In genomic region chr6:3456794-3457709, GRCh38 we compare ENCODE assay signal across 8 cellular contexts. TPM values are rescaled to one million over a fixed set of nuclear protein-coding genes. Genes with fewer than 3 reads are reported as not detected.
DNase-seq lines count a peak whose midpoint lies in the region; ATAC-seq and TF ChIP-seq lines count a peak whose summit lies in the region.

A gene with protein sequence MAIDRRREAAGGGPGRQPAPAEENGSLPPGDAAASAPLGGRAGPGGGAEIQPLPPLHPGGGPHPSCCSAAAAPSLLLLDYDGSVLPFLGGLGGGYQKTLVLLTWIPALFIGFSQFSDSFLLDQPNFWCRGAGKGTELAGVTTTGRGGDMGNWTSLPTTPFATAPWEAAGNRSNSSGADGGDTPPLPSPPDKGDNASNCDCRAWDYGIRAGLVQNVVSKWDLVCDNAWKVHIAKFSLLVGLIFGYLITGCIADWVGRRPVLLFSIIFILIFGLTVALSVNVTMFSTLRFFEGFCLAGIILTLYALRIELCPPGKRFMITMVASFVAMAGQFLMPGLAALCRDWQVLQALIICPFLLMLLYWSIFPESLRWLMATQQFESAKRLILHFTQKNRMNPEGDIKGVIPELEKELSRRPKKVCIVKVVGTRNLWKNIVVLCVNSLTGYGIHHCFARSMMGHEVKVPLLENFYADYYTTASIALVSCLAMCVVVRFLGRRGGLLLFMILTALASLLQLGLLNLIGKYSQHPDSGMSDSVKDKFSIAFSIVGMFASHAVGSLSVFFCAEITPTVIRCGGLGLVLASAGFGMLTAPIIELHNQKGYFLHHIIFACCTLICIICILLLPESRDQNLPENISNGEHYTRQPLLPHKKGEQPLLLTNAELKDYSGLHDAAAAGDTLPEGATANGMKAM (minus strand): TSS chr6:3457050. CDS start chr6:3456559, 491 bp downstream.

- no peak for DNase-seq in BJ (ENCODE audit: low read depth)
- peak; percentile 15 for DNase-seq in NCI-H2107 treated with DMSO at 0.1 percent for 48 hours (lab: John Stamatoyannopoulos, UW; ENCODE audit: unreplicated experiment)
- DNase-seq in activated CD4-positive, alpha-beta T cell treated with anti-CD3 and anti-CD28 coated beads for 48 hours: peak; percentile 73
- DNase-seq in dermis blood vessel endothelial cell: peak; percentile 62
- peak; percentile 34 to 92 for DNase-seq in lower leg skin (ENCODE audit: low spot score in 2 of 2)
- DNase-seq in stimulated activated CD4-positive, alpha-beta T cell treated with anti-CD3 and anti-CD28 coated beads, Interleukin-4, amount 100 ng/mL, for 4 hours: peak; percentile 71 to 79

- intact Hi-C loops in lower leg skin (cut with DNase I; ENCODE audit: low total_unique reads): loop anchor here (10.0 kb wide), 2 partner anchors 172 to 278 kb away; no protein-coding TSS in a partner anchor

- CTCF ChIA-PET in BJ (lab: Yijun Ruan, JAX): interaction anchor here (0.6 to 5.9 kb wide), 4 partner anchors 10 to 15 kb away, joined by 3 to 28 read pairs (median 4); no protein-coding TSS in a partner anchor

- WGBS in lower leg skin, 2 donors: 1% methylated on average over 52 to 65 of the region's 116 CpGs

- no peak for TF ChIP-seq POLR2A in lower leg skin (IDR thresholded peaks at IDR 0.05)

- TF ChIP-seq CTCF in BJ (IDR thresholded peaks at IDR 0.05; ENCODE audit: insufficient read depth, low read depth, low read length) (0 out of 2 replicates have a peak, but pooled peaks have one; percentile 11), lower leg skin (IDR thresholded peaks at IDR 0.05) (no peak)

- H3K27me3 ChIP-seq in BJ (ENCODE audit: control insufficient read depth, insufficient read depth, low read length): peaks cover 23% of the 10 kb centered on the region

- peak; percentile 65 for ATAC-seq in GM19463 (IDR thresholded peaks at IDR 0.05; ENCODE audit: unreplicated experiment)
- ATAC-seq in GM19452 (IDR thresholded peaks at IDR 0.05; ENCODE audit: unreplicated experiment): no peak

- POLR2A ChIA-PET in BJ (lab: Charles Lee): no interaction called here

- no peaks in the 10 kb centered on the region for H3K36me3 ChIP-seq in BJ (ENCODE audit: control insufficient read depth, insufficient read depth, low read length)

- H3K4me3 ChIP-seq in BJ (ENCODE audit: low read depth, low read length) (peak within 1 kb of the TSS; percentile 48), lower leg skin (ENCODE audit: low read depth, poor library complexity, severe bottlenecking) (peak within 1 kb of the TSS; percentile 39)

RNA-seq across cellular contexts. Expression of the gene that starts here (rescaled TPM):
- 0.28 and 0.44 TPM in 2 replicates for polyA plus RNA-seq in BJ (2011; rRNA removed)
- 0.36 and 0.57 TPM in 2 replicates for polyA minus RNA-seq in BJ (2011; rRNA and poly(A)+ RNA removed)
- total RNA-seq in dermis blood vessel endothelial cell: 58.5 and 70.6 TPM in 2 replicates
- 10 to 100 TPM; 29.2 to 50.7 (median 43.2) TPM for total RNA-seq in lower leg skin
